28 cellular contexts compared by ENCODE assay signal in genomic region chrX:14056201-14056600, GRCh38.
"Had no signal": no experiment of that assay in that cellular context is flagged by ENCODE, and none has a peak within 500 bp of the region (broad histone marks: within the 10 kb centered on the region; RNA-seq: fewer than 3 reads in every experiment).

No MANE protein-coding gene starts in this region.

- H3K36me3 ChIP-seq: adrenal gland, ascending aorta, gastroesophageal sphincter, ovary, prostate gland, spleen had no signal

- FAIRE-seq: TTC549, urothelium cell line had no signal

- H3K4me1 Mint-ChIP-seq: mesothelial cell of epicardium; naive thymus-derived CD4-positive, alpha-beta T cell had no signal

- H3K4me3 Mint-ChIP-seq: activated naive CD8-positive, alpha-beta T cell; activated T-cell treated with anti-CD3 and anti-CD28 coated beads, Interleukin-2, amount 50 U/mL, for 72 hours; endodermal cell; mesothelial cell of epicardium; naive thymus-derived CD4-positive, alpha-beta T cell; T-helper 1 cell treated with Interleukin-12 subunit alpha and Interleukin-12 subunit beta and Interleukin-4 antibody, amounts not matched to agents 30 μg/mL and 1 μg/mL, for 36 hours had no signal

- H3K27ac ChIP-seq: adrenal gland, ascending aorta, gastroesophageal sphincter, ovary, prostate gland, spleen, testis, VCaP had no signal

- H3K4me1 ChIP-seq: adrenal gland, ascending aorta, gastroesophageal sphincter, prostate gland, spleen, testis had no signal

- DNase-seq: activated CD4-positive, alpha-beta T cell treated with anti-CD3 and anti-CD28 coated beads for 4 hours; activated CD4-positive, alpha-beta T cell treated with anti-CD3 and anti-CD28 coated beads, Interleukin-2, amount 50 U/mL, for 4 hours; activated naive CD4-positive, alpha-beta T cell; activated T-cell treated with anti-CD3 and anti-CD28 coated beads for 4 hours; activated T-cell treated with anti-CD3 and anti-CD28 coated beads, Interleukin-2, amount 50 U/mL, for 72 hours; adrenal gland; caudate nucleus; endodermal cell; hippocampal formation; kidney; left colon; mammary epithelial cell; naive thymus-derived CD4-positive, alpha-beta T cell; ovary; right cardiac atrium; spleen; stimulated activated naive CD8-positive, alpha-beta T cell treated with anti-CD3 and anti-CD28 coated beads, Interleukin-15, Interleukin-2, amounts not matched to agents 100 U/mL and 50 U/mL, for 24 hours; T-helper 9 cell; testis had no signal

- H3K36me3 Mint-ChIP-seq: mesothelial cell of epicardium had no signal

- H3K4me3 ChIP-seq: adrenal gland, ascending aorta, gastroesophageal sphincter, ovary, prostate gland, spleen, testis had no signal

- H3K9me3 ChIP-seq: adrenal gland, ascending aorta, gastroesophageal sphincter, ovary, prostate gland, spleen, testis had no signal

- H3K27ac Mint-ChIP-seq: activated naive CD8-positive, alpha-beta T cell; activated T-cell treated with anti-CD3 and anti-CD28 coated beads, Interleukin-2, amount 50 U/mL, for 72 hours; endodermal cell; mesothelial cell of epicardium; T-helper 1 cell treated with Interleukin-12 subunit alpha and Interleukin-12 subunit beta and Interleukin-4 antibody, amounts not matched to agents 30 μg/mL and 1 μg/mL, for 36 hours had no signal

- H3K9me3 Mint-ChIP-seq: activated T-cell treated with anti-CD3 and anti-CD28 coated beads, Interleukin-2, amount 50 U/mL, for 72 hours; T-helper 1 cell treated with Interleukin-12 subunit alpha and Interleukin-12 subunit beta and Interleukin-4 antibody, amounts not matched to agents 30 μg/mL and 1 μg/mL, for 36 hours had no signal

- H3K27me3 ChIP-seq: ascending aorta, gastroesophageal sphincter, ovary, testis had no signal
